ENCODE assay signal across 18 cellular contexts in the genomic region with DNA sequence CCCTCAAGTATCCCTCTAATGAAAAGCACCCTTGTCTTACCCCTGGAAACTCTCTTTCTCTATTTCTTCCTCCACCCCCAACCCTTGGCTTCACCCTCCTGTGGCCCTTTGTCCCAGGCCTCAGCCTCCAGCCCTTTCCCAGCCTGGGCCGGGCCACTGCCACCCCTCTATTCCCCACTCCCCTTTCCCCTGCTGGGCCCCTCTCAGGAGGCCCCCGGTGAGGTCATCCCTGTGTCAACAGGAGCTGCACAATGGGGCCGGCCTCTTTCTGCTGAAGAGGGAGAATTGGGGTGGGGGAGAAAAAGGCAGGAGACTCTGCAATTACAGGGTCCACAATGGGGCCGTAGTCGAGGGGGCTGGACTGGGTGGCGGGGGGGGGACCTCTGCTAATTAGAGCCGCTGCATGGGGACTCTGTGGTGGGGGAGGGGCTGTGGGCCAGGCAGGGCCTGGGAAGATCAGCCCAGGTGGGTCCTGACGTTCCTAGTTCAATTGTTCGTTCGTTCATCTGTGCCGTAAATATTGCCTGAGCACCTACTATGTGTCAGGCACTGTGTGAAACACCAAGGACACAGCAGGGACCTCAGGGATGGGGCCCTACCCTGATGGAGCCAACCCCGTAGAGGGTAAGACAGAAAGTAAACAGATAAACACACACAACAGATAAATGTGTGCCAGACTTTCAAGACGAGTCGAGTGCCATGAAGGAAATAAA. TPM values are rescaled to one million over a fixed set of nuclear protein-coding genes. Genes with fewer than 3 reads are reported as not detected.
DNase-seq lines count a peak whose midpoint lies in the region; ATAC-seq and TF ChIP-seq lines count a peak whose summit lies in the region.
"Had no signal": no experiment of that assay in that cellular context is flagged by ENCODE, and none has a peak within 500 bp of the region (broad histone marks: within the 10 kb centered on the region; RNA-seq: fewer than 3 reads in every experiment).

No MANE protein-coding gene starts in this region.

- CTCF ChIA-PET in activated CD8-positive, alpha-beta memory T cell treated with anti-CD3 and anti-CD28 coated beads, Interleukin-2, amount 10 ng/mL, durations not matched to agents 7 days and 5 days (lab: Charles Lee): interaction anchor here (1.8 kb wide), 1 partner anchor 492 kb away, joined by 3 read pairs; no protein-coding TSS in a partner anchor

- no peak overlapping the region for H2AFZ ChIP-seq in osteoblast (ENCODE audit: low read length)

- H3K27me3 ChIP-seq in iPS-15b (ENCODE audit: control insufficient read depth, insufficient read depth, low read length) (no peaks in the 10 kb centered on the region), osteoblast (ENCODE audit: insufficient read depth, low read length) (peaks cover 3% of the 10 kb centered on the region)

- H3K27ac ChIP-seq in osteoblast (ENCODE audit: low read depth, low read length): no peak overlapping the region

- no peak overlapping the region for H3K27ac Mint-ChIP-seq in activated CD8-positive, alpha-beta memory T cell treated with anti-CD3 and anti-CD28 coated beads, Interleukin-2, amount 10 ng/mL, durations not matched to agents 7 days and 5 days
- H3K27ac Mint-ChIP-seq: B cell; CD4-positive, alpha-beta T cell; H9 had no signal

- DNase-seq in activated effector memory CD4-positive, alpha-beta T cell treated with anti-CD3 and anti-CD28 coated beads, Interleukin-2, amount 50 U/mL, for 16 hours: peak; percentile 16
- no peak for DNase-seq in activated effector memory CD4-positive, alpha-beta T cell treated with Interleukin-2 at 50 U/mL for 16 hours
- DNase-seq in HuH-7 (ENCODE audit: low spot score) (peak; percentile 78), osteoblast (ENCODE audit: insufficient read length, low spot score, missing footprints) (peak; percentile 14), UCSD-AML1 (lab: John Stamatoyannopoulos, UW; ENCODE audit: unreplicated experiment) (no peak), COLO829 (ENCODE audit: low spot score) (no peak)
- DNase-seq in activated CD8-positive, alpha-beta memory T cell treated with anti-CD3 and anti-CD28 coated beads, Interleukin-2, amount 10 ng/mL, durations not matched to agents 7 days and 5 days: no peak
- DNase-seq: ACHN; CD4-positive, alpha-beta T cell; H9; MM.1S; NCI-H1105; NCI-H2029; NCI-H446; NCI-H82; SIG-M5 had no signal

- no peaks in the 10 kb centered on the region for H3K9me3 Mint-ChIP-seq in activated CD8-positive, alpha-beta memory T cell treated with anti-CD3 and anti-CD28 coated beads, Interleukin-2, amount 10 ng/mL, durations not matched to agents 7 days and 5 days (ENCODE audit: low read depth)
- H3K9me3 Mint-ChIP-seq: CD4-positive, alpha-beta T cell had no signal

- no peaks in the 10 kb centered on the region for H3K4me1 Mint-ChIP-seq in activated CD8-positive, alpha-beta memory T cell treated with anti-CD3 and anti-CD28 coated beads, Interleukin-2, amount 10 ng/mL, durations not matched to agents 7 days and 5 days
- H3K4me1 Mint-ChIP-seq: B cell had no signal

- no peaks in the 10 kb centered on the region for H4K20me1 ChIP-seq in osteoblast (ENCODE audit: insufficient read depth, low read length)

- H3K36me3 ChIP-seq in iPS-15b (ENCODE audit: control insufficient read depth, insufficient read depth, low read length): no peaks in the 10 kb centered on the region
- no peaks in the 10 kb centered on the region for H3K36me3 ChIP-seq in osteoblast (ENCODE audit: insufficient read depth, low read length)

- no peaks in the 10 kb centered on the region for H3K36me3 Mint-ChIP-seq in activated CD8-positive, alpha-beta memory T cell treated with anti-CD3 and anti-CD28 coated beads, Interleukin-2, amount 10 ng/mL, durations not matched to agents 7 days and 5 days

- peaks cover 3% of the 10 kb centered on the region for H3K4me1 ChIP-seq in iPS-15b (ENCODE audit: control insufficient read depth, insufficient read depth, low read length)
- H3K4me1 ChIP-seq in osteoblast (ENCODE audit: insufficient read depth, low read length): no peaks in the 10 kb centered on the region

- H3K9me3 ChIP-seq in iPS-15b (ENCODE audit: control insufficient read depth, insufficient read depth, low read length): no peaks in the 10 kb centered on the region
- H3K9me3 ChIP-seq in osteoblast (ENCODE audit: low read depth, low read length): no peaks in the 10 kb centered on the region

- H3K4me3 Mint-ChIP-seq in activated CD8-positive, alpha-beta memory T cell treated with anti-CD3 and anti-CD28 coated beads, Interleukin-2, amount 10 ng/mL, durations not matched to agents 7 days and 5 days: no peak overlapping the region
- H3K4me3 Mint-ChIP-seq: B cell; CD4-positive, alpha-beta T cell; H9 had no signal

- no peak overlapping the region for H3K4me3 ChIP-seq in iPS-15b (ENCODE audit: low read depth, low read length)
- H3K4me3 ChIP-seq in osteoblast (ENCODE audit: insufficient read depth, low read length): no peak overlapping the region

- ATAC-seq in activated CD8-positive, alpha-beta memory T cell treated with anti-CD3 and anti-CD28 coated beads, Interleukin-2, amount 10 ng/mL, durations not matched to agents 7 days and 5 days: no peak

- H3K9ac ChIP-seq in iPS-15b (ENCODE audit: low read depth, low read length): peak overlapping the region; percentile 24

- TF ChIP-seq CTCF in osteoblast (IDR thresholded peaks at IDR 0.05; ENCODE audit: extremely low read depth, low read depth, low read length): no peak

- no peaks in the 10 kb centered on the region for H3K79me2 ChIP-seq in osteoblast (ENCODE audit: insufficient read depth, low read length)

- H3K4me2 ChIP-seq in osteoblast (ENCODE audit: insufficient read depth, low read length): no peak overlapping the region

- H3K27me3 Mint-ChIP-seq in activated CD8-positive, alpha-beta memory T cell treated with anti-CD3 and anti-CD28 coated beads, Interleukin-2, amount 10 ng/mL, durations not matched to agents 7 days and 5 days: peaks cover 9% of the 10 kb centered on the region

RNA-seq across cellular contexts. Expression of a gene that starts 18.5 kb away (rescaled TPM):
- total RNA-seq in osteoblast: not detected in 2 replicates
- not detected for total RNA-seq in activated CD8-positive, alpha-beta memory T cell treated with anti-CD3 and anti-CD28 coated beads, Interleukin-2, amount 10 ng/mL, durations not matched to agents 7 days and 5 days
- total RNA-seq: B cell; CD4-positive, alpha-beta T cell had no signal

RNA-seq across cellular contexts. Expression of a gene that starts 50.1 kb away (rescaled TPM):
- 2.1 and 2.2 TPM in 2 replicates for total RNA-seq in osteoblast
- total RNA-seq in activated CD8-positive, alpha-beta memory T cell treated with anti-CD3 and anti-CD28 coated beads, Interleukin-2, amount 10 ng/mL, durations not matched to agents 7 days and 5 days: 1 to 10 TPM in 1 of 2 experiments, under 1 TPM in 1; 0.40 to 3.0 TPM
- total RNA-seq: B cell; CD4-positive, alpha-beta T cell had no signal

Comparison
In these comparisons a context has a peak if more than half of its experiments do, and no peak if none do; other contexts are left out.
1. DNase-seq: peak in activated effector memory CD4-positive, alpha-beta T cell treated with anti-CD3 and anti-CD28 coated beads, Interleukin-2, amount 50 U/mL, for 16 hours (single experiment), HuH-7 (single experiment) and osteoblast (single experiment); none in activated effector memory CD4-positive, alpha-beta T cell treated with Interleukin-2 at 50 U/mL for 16 hours (single experiment), UCSD-AML1 (single experiment), activated CD8-positive, alpha-beta memory T cell treated with anti-CD3 and anti-CD28 coated beads, Interleukin-2, amount 10 ng/mL, durations not matched to agents 7 days and 5 days (single experiment) and COLO829 (single experiment).